11 cellular contexts compared by ENCODE assay signal in the genomic region with DNA sequence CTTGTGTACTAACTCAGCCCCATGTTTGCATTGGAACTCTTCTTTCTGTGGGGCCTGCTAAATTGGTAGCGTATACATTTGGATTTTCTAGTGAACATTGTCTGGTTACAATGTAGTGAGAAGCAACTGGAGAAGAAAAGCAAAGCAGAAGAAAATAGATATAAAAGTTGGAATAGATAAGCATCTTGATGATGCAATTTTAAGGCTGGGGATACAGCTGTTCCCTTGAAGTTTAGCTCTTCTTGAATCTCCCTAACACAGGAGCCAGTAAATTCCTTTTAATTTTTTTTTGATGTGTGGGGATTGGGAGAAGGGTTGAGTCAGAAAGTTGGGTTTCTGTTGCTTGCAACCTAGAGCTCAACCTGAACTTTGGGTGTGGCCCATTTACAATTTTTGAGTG.
"Had no signal": no experiment of that assay in that cellular context is flagged by ENCODE, and none has a peak within 500 bp of the region (broad histone marks: within the 10 kb centered on the region; RNA-seq: fewer than 3 reads in every experiment).

No MANE protein-coding gene starts in this region.

- H3K4me1 ChIP-seq: HAP-1 had no signal

- FAIRE-seq: H1, H54 had no signal

- DNase-seq: GM23248, GOT3, H7, H9, HCEC 1CT, HFFc6 had no signal

- H2AFZ ChIP-seq: GM23248, GM23338 had no signal

- H3K9me3 ChIP-seq: HAP-1 had no signal

- H3K27ac ChIP-seq: GM23248 had no signal

- H3K9ac ChIP-seq: GM23248 had no signal

- H3K36me3 ChIP-seq: HAP-1 had no signal

- H3K4me2 ChIP-seq: GM23338 had no signal

- ATAC-seq: GM23338, HCT116 had no signal

- H3K4me3 ChIP-seq: GM23248, GM23338, HAP-1 had no signal
